12 cellular contexts compared by ENCODE assay signal in the genomic region with DNA sequence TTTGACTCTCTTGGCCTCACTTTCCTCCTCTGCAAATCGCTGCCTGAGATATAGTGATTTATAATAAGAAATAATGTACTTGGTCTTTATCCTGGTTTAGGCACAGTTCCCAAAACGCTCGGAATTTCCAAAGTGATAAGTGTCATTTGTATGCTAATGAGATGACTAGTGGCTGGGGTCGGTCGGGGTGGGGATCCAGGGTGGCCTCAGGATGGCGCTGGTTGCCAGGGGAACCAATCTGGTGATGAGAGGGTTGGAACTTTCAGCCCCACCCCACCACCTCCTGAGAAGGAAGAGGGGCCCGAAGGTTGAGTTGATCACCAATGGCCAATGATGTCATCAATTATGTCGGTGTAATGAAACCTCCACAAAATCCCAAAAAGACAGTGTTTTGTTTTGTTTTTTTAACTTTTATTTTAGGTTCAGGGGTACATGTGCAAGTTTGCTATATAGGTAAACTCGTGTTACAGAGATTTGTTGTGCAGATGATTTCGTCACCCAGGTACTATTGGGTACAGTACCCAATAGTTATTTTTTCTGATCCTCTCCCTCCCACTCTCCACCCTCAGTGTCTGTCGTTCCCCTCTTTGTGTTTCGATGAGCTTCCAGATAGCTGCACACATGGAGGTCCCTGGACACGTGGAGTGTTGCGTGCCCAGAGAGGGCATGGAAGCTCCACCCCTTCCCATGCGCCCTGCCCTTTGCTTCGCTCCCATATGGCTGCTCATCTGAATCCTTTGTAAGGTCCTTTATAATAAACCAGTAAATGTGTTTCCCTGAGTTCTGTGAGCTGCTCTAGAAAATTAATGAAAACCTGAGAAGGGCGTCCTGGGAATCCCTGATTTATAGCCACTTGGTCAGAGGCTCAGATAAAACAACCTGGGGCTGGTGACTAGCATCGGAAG.
DNase-seq lines count a peak whose midpoint lies in the region; ATAC-seq and TF ChIP-seq lines count a peak whose summit lies in the region.
"Had no signal": no experiment of that assay in that cellular context is flagged by ENCODE, and none has a peak within 500 bp of the region (broad histone marks: within the 10 kb centered on the region; RNA-seq: fewer than 3 reads in every experiment).

No MANE protein-coding gene starts in this region.

- TF ChIP-seq POLR2A in esophagus squamous epithelium (IDR thresholded peaks at IDR 0.05) = no peak

- H3K4me1 Mint-ChIP-seq in activated CD8-positive, alpha-beta T cell treated with anti-CD3 and anti-CD28 coated beads for 36 hours (ENCODE audit: low read depth) = peaks cover 22% of the 10 kb centered on the region
- no peaks in the 10 kb centered on the region for H3K4me1 Mint-ChIP-seq in activated CD8-positive, alpha-beta T cell treated with anti-CD3 and anti-CD28 coated beads, Interleukin-2, amount 10 ng/mL, durations not matched to agents 7 days and 5 days (ENCODE audit: low read depth)
- peaks cover 26% of the 10 kb centered on the region for H3K4me1 Mint-ChIP-seq in activated naive CD8-positive, alpha-beta T cell treated with anti-CD3 and anti-CD28 coated beads, Interleukin-2, amount 50 U/mL, for 24 hours

- H3F3A ChIP-seq in PC-3 (ENCODE audit: low read length, unreplicated experiment) = no peaks in the 10 kb centered on the region

- H3K4me3 Mint-ChIP-seq in activated CD8-positive, alpha-beta T cell treated with anti-CD3 and anti-CD28 coated beads for 36 hours = no peak overlapping the region
- H3K4me3 Mint-ChIP-seq in activated CD8-positive, alpha-beta T cell treated with anti-CD3 and anti-CD28 coated beads, Interleukin-2, amount 10 ng/mL, durations not matched to agents 7 days and 5 days = no peak overlapping the region
- no peak overlapping the region for H3K4me3 Mint-ChIP-seq in activated naive CD8-positive, alpha-beta T cell treated with anti-CD3 and anti-CD28 coated beads, Interleukin-2, amount 50 U/mL, for 24 hours

- H3K4me3 ChIP-seq in H7 (ENCODE audit: insufficient read depth, low read depth, low read length) = no peak overlapping the region
- H3K4me3 ChIP-seq in esophagus squamous epithelium = no peak overlapping the region
- no peak overlapping the region for H3K4me3 ChIP-seq in PC-3 (ENCODE audit: low read length)

- 53 to 68% methylated on average over 17 to 18 of the region's 18 CpGs for WGBS in esophagus squamous epithelium, 2 donors

- DNase-seq in activated CD8-positive, alpha-beta T cell treated with anti-CD3 and anti-CD28 coated beads for 36 hours = peak; percentile 72
- DNase-seq in activated CD8-positive, alpha-beta T cell treated with anti-CD3 and anti-CD28 coated beads, Interleukin-2, amount 10 ng/mL, durations not matched to agents 7 days and 5 days = no peak
- peak; percentile 87 for DNase-seq in H7
- peak; percentile 57 for DNase-seq in activated naive CD8-positive, alpha-beta T cell treated with anti-CD3 and anti-CD28 coated beads, Interleukin-2, amount 50 U/mL, for 24 hours
- DNase-seq in stimulated activated CD4-positive, alpha-beta T cell treated with anti-CD3 and anti-CD28 coated beads, Interleukin-4, amount 100 ng/mL, for 24 hours = peak; percentile 18
- no peak for DNase-seq in esophagus squamous epithelium (lab: John Stamatoyannopoulos, UW)
- DNase-seq in PC-3 = no peak
- DNase-seq: MV-4-11, NCI-H345, T1000 had no signal

- H3K27ac Mint-ChIP-seq in activated CD8-positive, alpha-beta T cell treated with anti-CD3 and anti-CD28 coated beads for 36 hours = no peak overlapping the region
- H3K27ac Mint-ChIP-seq in activated CD8-positive, alpha-beta T cell treated with anti-CD3 and anti-CD28 coated beads, Interleukin-2, amount 10 ng/mL, durations not matched to agents 7 days and 5 days = no peak overlapping the region
- no peak overlapping the region for H3K27ac Mint-ChIP-seq in activated naive CD8-positive, alpha-beta T cell treated with anti-CD3 and anti-CD28 coated beads, Interleukin-2, amount 50 U/mL, for 24 hours

- intact Hi-C loops in activated CD8-positive, alpha-beta T cell treated with anti-CD3 and anti-CD28 coated beads for 36 hours (cut with micrococcal nuclease) = loop anchor here (5.0 kb wide), 1 partner anchor 104 kb away; no protein-coding TSS in a partner anchor
- intact Hi-C loops in esophagus squamous epithelium (cut with DNase I) = no loop called here
- intact Hi-C loops in PC-3 (cut with micrococcal nuclease) = no loop called here

- TF ChIP-seq CTCF in activated CD8-positive, alpha-beta T cell treated with anti-CD3 and anti-CD28 coated beads for 36 hours (IDR thresholded peaks at IDR 0.05) = no peak
- TF ChIP-seq CTCF in esophagus squamous epithelium (IDR thresholded peaks at IDR 0.05) (no peak), PC-3 (conservative IDR thresholded peaks at IDR 0.05; ENCODE audit: low read depth, low read length) (no peak)

- H3K9me2 ChIP-seq in PC-3 (replicated peaks; ENCODE audit: low read length) = no peaks in the 10 kb centered on the region

- H3K9ac ChIP-seq in PC-3 (ENCODE audit: low read length) = no peak overlapping the region

- H3K9me3 ChIP-seq in esophagus squamous epithelium = no peaks in the 10 kb centered on the region
- H3K9me3 ChIP-seq in PC-3 (ENCODE audit: low read length) = no peaks in the 10 kb centered on the region

- H3K4me1 ChIP-seq in esophagus squamous epithelium (peaks cover 0 to 3% (median under 1%) of the 10 kb centered on the region in 3 donors), PC-3 (ENCODE audit: insufficient read depth, low read length) (no peaks in the 10 kb centered on the region)

- no peaks in the 10 kb centered on the region for H4K20me1 ChIP-seq in PC-3 (ENCODE audit: low read length)

- no TSS peak for BruUV-seq in PC-3 (replicated peaks; lab: Mats Ljungman, UMichigan)

- POLR2A ChIA-PET in activated CD8-positive, alpha-beta T cell treated with anti-CD3 and anti-CD28 coated beads for 36 hours (lab: Charles Lee) = interaction anchor here (1.4 kb wide), 1 partner anchor 12 kb away, joined by 3 read pairs; no protein-coding TSS in a partner anchor
- POLR2A ChIA-PET in activated CD8-positive, alpha-beta T cell treated with anti-CD3 and anti-CD28 coated beads, Interleukin-2, amount 10 ng/mL, durations not matched to agents 7 days and 5 days (lab: Charles Lee) = interaction anchor here (0.6 to 0.8 kb wide), 3 partner anchors 13 to 201 kb away, joined by 3 to 6 read pairs (median 4); partner anchors contain the start of gene CKS1B
- POLR2A ChIA-PET in PC-3 (lab: Charles Lee; ENCODE audit: unreplicated experiment) = no interaction called here

- H2AFZ ChIP-seq in PC-3 (ENCODE audit: low read length) = no peak overlapping the region

- H3K27me3 Mint-ChIP-seq in activated CD8-positive, alpha-beta T cell treated with anti-CD3 and anti-CD28 coated beads for 36 hours = no peaks in the 10 kb centered on the region
- peaks cover 1% of the 10 kb centered on the region for H3K27me3 Mint-ChIP-seq in activated CD8-positive, alpha-beta T cell treated with anti-CD3 and anti-CD28 coated beads, Interleukin-2, amount 10 ng/mL, durations not matched to agents 7 days and 5 days (ENCODE audit: low read depth)
- no peaks in the 10 kb centered on the region for H3K27me3 Mint-ChIP-seq in activated naive CD8-positive, alpha-beta T cell treated with anti-CD3 and anti-CD28 coated beads, Interleukin-2, amount 50 U/mL, for 24 hours

- H3K9me3 Mint-ChIP-seq in activated CD8-positive, alpha-beta T cell treated with anti-CD3 and anti-CD28 coated beads for 36 hours = no peaks in the 10 kb centered on the region
- H3K9me3 Mint-ChIP-seq in activated CD8-positive, alpha-beta T cell treated with anti-CD3 and anti-CD28 coated beads, Interleukin-2, amount 10 ng/mL, durations not matched to agents 7 days and 5 days (ENCODE audit: insufficient read depth) = no peaks in the 10 kb centered on the region
- H3K9me3 Mint-ChIP-seq in activated naive CD8-positive, alpha-beta T cell treated with anti-CD3 and anti-CD28 coated beads, Interleukin-2, amount 50 U/mL, for 24 hours = no peaks in the 10 kb centered on the region

- CTCF ChIA-PET in activated CD8-positive, alpha-beta T cell treated with anti-CD3 and anti-CD28 coated beads for 36 hours (lab: Charles Lee) = interaction anchor here (1.1 to 1.5 kb wide), 6 partner anchors 23 to 213 kb away, joined by 3 read pairs; no protein-coding TSS in a partner anchor
- CTCF ChIA-PET in activated CD8-positive, alpha-beta T cell treated with anti-CD3 and anti-CD28 coated beads, Interleukin-2, amount 10 ng/mL, durations not matched to agents 7 days and 5 days (lab: Charles Lee) = interaction anchor here (0.8 to 1.3 kb wide), 3 partner anchors 100 to 213 kb away, joined by 3 to 4 read pairs (median 4); no protein-coding TSS in a partner anchor
- CTCF ChIA-PET in PC-3 (lab: Charles Lee) = no interaction called here

- no peaks in the 10 kb centered on the region for H3K36me3 ChIP-seq in H7 (replicated peaks; ENCODE audit: control insufficient read depth, insufficient read depth, low read length)
- H3K36me3 ChIP-seq in esophagus squamous epithelium = no peaks in the 10 kb centered on the region
- H3K36me3 ChIP-seq in PC-3 (ENCODE audit: low read depth, low read length) = no peaks in the 10 kb centered on the region

- no peaks in the 10 kb centered on the region for H3K36me3 Mint-ChIP-seq in activated CD8-positive, alpha-beta T cell treated with anti-CD3 and anti-CD28 coated beads for 36 hours (ENCODE audit: low read depth)
- H3K36me3 Mint-ChIP-seq in activated CD8-positive, alpha-beta T cell treated with anti-CD3 and anti-CD28 coated beads, Interleukin-2, amount 10 ng/mL, durations not matched to agents 7 days and 5 days (ENCODE audit: low read depth) = no peaks in the 10 kb centered on the region
- H3K36me3 Mint-ChIP-seq in activated naive CD8-positive, alpha-beta T cell treated with anti-CD3 and anti-CD28 coated beads, Interleukin-2, amount 50 U/mL, for 24 hours (ENCODE audit: low read depth) = no peaks in the 10 kb centered on the region

- H3K27me3 ChIP-seq in H7 (ENCODE audit: control insufficient read depth, insufficient read depth, low read length) (no peaks in the 10 kb centered on the region), esophagus squamous epithelium (peaks cover 0 to 8% (median 0%) of the 10 kb centered on the region in 4 donors), PC-3 (ENCODE audit: low read length) (peaks cover 31% of the 10 kb centered on the region)

- H3K4me2 ChIP-seq in PC-3 (ENCODE audit: low read length) = no peak overlapping the region

- no peaks in the 10 kb centered on the region for H3K79me2 ChIP-seq in PC-3 (ENCODE audit: low read length)

- H3K27ac ChIP-seq in esophagus squamous epithelium (no peak overlapping the region), PC-3 (ENCODE audit: low read length) (no peak overlapping the region)
- H3K27ac ChIP-seq: RWPE1 had no signal

- ATAC-seq in activated CD8-positive, alpha-beta T cell treated with anti-CD3 and anti-CD28 coated beads for 36 hours = peak; percentile 83
- no peak for ATAC-seq in activated CD8-positive, alpha-beta T cell treated with anti-CD3 and anti-CD28 coated beads, Interleukin-2, amount 10 ng/mL, durations not matched to agents 7 days and 5 days
- no peak for ATAC-seq in activated naive CD8-positive, alpha-beta T cell treated with anti-CD3 and anti-CD28 coated beads, Interleukin-2, amount 50 U/mL, for 24 hours
- ATAC-seq in PC-3 = no peak
- ATAC-seq in HG02970 (IDR thresholded peaks at IDR 0.05; ENCODE audit: low FRiP score, unreplicated experiment) = no peak

Comparison
In these comparisons a context has a peak if more than half of its experiments do, and no peak if none do; other contexts are left out.
1. DNase-seq: peak in activated CD8-positive, alpha-beta T cell treated with anti-CD3 and anti-CD28 coated beads for 36 hours (single experiment), H7 (single experiment), activated naive CD8-positive, alpha-beta T cell treated with anti-CD3 and anti-CD28 coated beads, Interleukin-2, amount 50 U/mL, for 24 hours (single experiment) and stimulated activated CD4-positive, alpha-beta T cell treated with anti-CD3 and anti-CD28 coated beads, Interleukin-4, amount 100 ng/mL, for 24 hours (single experiment); none in activated CD8-positive, alpha-beta T cell treated with anti-CD3 and anti-CD28 coated beads, Interleukin-2, amount 10 ng/mL, durations not matched to agents 7 days and 5 days (single experiment), esophagus squamous epithelium (single experiment) and PC-3 (single experiment).